8 cellular contexts compared by ENCODE assay signal in genomic region chr2:126641294-126641693, GRCh38. TPM values are rescaled to one million over a fixed set of nuclear protein-coding genes. Genes with fewer than 3 reads are reported as not detected.
A peak's percentile ranks its signal among the peaks of the same experiment; 100 is the strongest.
DNase-seq lines count a peak whose midpoint lies in the region; ATAC-seq and TF ChIP-seq lines count a peak whose summit lies in the region.
"Not testable (repeated sequence)": the region's sequence is repeated elsewhere in the genome, so short reads cannot be mapped to it uniquely, and the experiment has no call there.
"Had no signal": no experiment of that assay in that cellular context is flagged by ENCODE, and none has a peak within 500 bp of the region (broad histone marks: within the 10 kb centered on the region; RNA-seq: fewer than 3 reads in every experiment).

No MANE protein-coding gene starts in this region.

- H3K4me3 Mint-ChIP-seq in T-helper 17 cell: not testable (repeated sequence)

- H3K9me3 ChIP-seq in T-helper 17 cell (ENCODE audit: control insufficient read depth, low read length, poor library complexity, severe bottlenecking); esophagus muscularis mucosa: not testable (repeated sequence)

- DNase-seq in T-helper 17 cell: not testable (repeated sequence)
- DNase-seq in esophagus muscularis mucosa (ENCODE audit: extremely low spot score): peak; percentile 26

- WGBS in esophagus muscularis mucosa: 94% methylated on average over 9 of the region's 9 CpGs

- not testable (repeated sequence) for H3K4me1 Mint-ChIP-seq in T-helper 17 cell

- H3K27ac ChIP-seq in esophagus muscularis mucosa (replicated peaks in 1 of 4): not testable (repeated sequence)

- not testable (repeated sequence) for H3K36me3 ChIP-seq in esophagus muscularis mucosa

- not testable (repeated sequence) for TF ChIP-seq POLR2A in esophagus muscularis mucosa (IDR thresholded peaks at IDR 0.05; ENCODE audit: low read depth)

- TF ChIP-seq EP300 in esophagus muscularis mucosa (IDR thresholded peaks at IDR 0.05): not testable (repeated sequence)

- intact Hi-C loops in esophagus muscularis mucosa (cut with DNase I): not testable (repeated sequence)

- not testable (repeated sequence) for H3K36me3 Mint-ChIP-seq in T-helper 17 cell (ENCODE audit: low read depth)

- H3K27me3 Mint-ChIP-seq in T-helper 17 cell: not testable (repeated sequence)

- H3K4me1 ChIP-seq in esophagus muscularis mucosa: not testable (repeated sequence)

- peak; percentile 47 for ATAC-seq in GM18511 (IDR thresholded peaks at IDR 0.05; ENCODE audit: unreplicated experiment)
- ATAC-seq in GM18873 (IDR thresholded peaks at IDR 0.05; ENCODE audit: low FRiP score, unreplicated experiment): peak; percentile 54
- peak; percentile 33 for ATAC-seq in GM21423 (IDR thresholded peaks at IDR 0.05; ENCODE audit: unreplicated experiment)
- peak; percentile 58 for ATAC-seq in HG02623 (IDR thresholded peaks at IDR 0.05; ENCODE audit: unreplicated experiment)
- ATAC-seq in HG03095 (IDR thresholded peaks at IDR 0.05; ENCODE audit: unreplicated experiment): peak; percentile 49
- ATAC-seq in T-helper 17 cell: not testable (repeated sequence)

- H3K27ac Mint-ChIP-seq in T-helper 17 cell: peak overlapping the region; percentile 71

- not testable (repeated sequence) for H3K4me3 ChIP-seq in esophagus muscularis mucosa

- H3K27me3 ChIP-seq in esophagus muscularis mucosa: not testable (repeated sequence)

- TF ChIP-seq CTCF in esophagus muscularis mucosa (IDR thresholded peaks at IDR 0.05): not testable (repeated sequence)

RNA-seq across cellular contexts. Expression of gene GYPC, which starts 14.7 kb away (rescaled TPM):
- total RNA-seq in T-helper 17 cell (10 to 100 TPM; 73.7 to 86.2 TPM), esophagus muscularis mucosa (100 to 1,000 TPM; 119 to 197 (median 167) TPM)
- total RNA-seq: HT-29 had no signal
